Comparison of ENCODE assay signal across 1 cellular context in genomic region chr10:14600065-14600464, GRCh38.
TF ChIP-seq lines count a peak whose summit lies in the region.

No MANE protein-coding gene starts in this region.

TF ChIP-seq in HepG2, 621 proteins besides CTCF, POLR2A, EP300 and RAD21:
- TF ChIP-seq FOXP1 (IDR thresholded peaks at IDR 0.05) (no peak), FOXP1 (CRISPR knock-in tag; IDR thresholded peaks at IDR 0.05) (no peak), IRX3 (CRISPR knock-in tag; IDR thresholded peaks at IDR 0.05; ENCODE audit: borderline replicate concordance, low read depth) (no peak), REPIN1 (CRISPR knock-in tag; IDR thresholded peaks at IDR 0.05; ENCODE audit: borderline replicate concordance, low read depth) (no peak), ZNF224 (CRISPR knock-in tag; IDR thresholded peaks at IDR 0.05) (no peak), RXRB (CRISPR knock-in tag; IDR thresholded peaks at IDR 0.05; ENCODE audit: borderline replicate concordance) (no peak), KMT2A (CRISPR knock-in tag; IDR thresholded peaks at IDR 0.05) (no peak), SRSF9 (IDR thresholded peaks at IDR 0.05; ENCODE audit: borderline replicate concordance, insufficient read depth, low read depth, low read length, poor library complexity, severe bottlenecking) (no peak), ZSCAN21 (CRISPR knock-in tag; IDR thresholded peaks at IDR 0.05; ENCODE audit: borderline replicate concordance) (no peak)
